ENCODE assay signal across 28 cellular contexts in genomic region chr16:27349276-27349675, GRCh38. TPM values are rescaled to one million over a fixed set of nuclear protein-coding genes. Genes with fewer than 3 reads are reported as not detected.
A peak's percentile ranks its signal among the peaks of the same experiment; 100 is the strongest.
DNase-seq lines count a peak whose midpoint lies in the region; ATAC-seq and TF ChIP-seq lines count a peak whose summit lies in the region.
"Had no signal": no experiment of that assay in that cellular context is flagged by ENCODE, and none has a peak within 500 bp of the region (broad histone marks: within the 10 kb centered on the region; RNA-seq: fewer than 3 reads in every experiment).

No MANE protein-coding gene starts in this region.

- H3K27ac Mint-ChIP-seq in activated CD4-positive, alpha-beta memory T cell treated with anti-CD3 and anti-CD28 coated beads for 36 hours = peak overlapping the region; percentile 39
- H3K27ac Mint-ChIP-seq in activated CD4-positive, alpha-beta memory T cell treated with anti-CD3 and anti-CD28 coated beads, Interleukin-2, amount 10 ng/mL, durations not matched to agents 7 days and 5 days = no peak overlapping the region
- peak overlapping the region; percentile 72 for H3K27ac Mint-ChIP-seq in CD4-positive, alpha-beta T cell
- H3K27ac Mint-ChIP-seq in T-helper 17 cell (peak overlapping the region; percentile 78), endodermal cell (peak overlapping the region; percentile 74), type B pancreatic cell (no peak overlapping the region), Caco-2 (ENCODE audit: unreplicated experiment) (no peak overlapping the region)

- peaks cover 3% of the 10 kb centered on the region for H3K4me1 Mint-ChIP-seq in activated CD4-positive, alpha-beta memory T cell treated with anti-CD3 and anti-CD28 coated beads for 36 hours (ENCODE audit: low read depth)
- peaks cover 18% of the 10 kb centered on the region for H3K4me1 Mint-ChIP-seq in activated CD4-positive, alpha-beta memory T cell treated with anti-CD3 and anti-CD28 coated beads, Interleukin-2, amount 10 ng/mL, durations not matched to agents 7 days and 5 days
- H3K4me1 Mint-ChIP-seq in CD4-positive, alpha-beta T cell (ENCODE audit: low read depth) = peaks cover 6% of the 10 kb centered on the region
- H3K4me1 Mint-ChIP-seq in T-helper 17 cell = peaks cover 9% of the 10 kb centered on the region
- H3K4me1 Mint-ChIP-seq in endodermal cell = peaks cover 10% of the 10 kb centered on the region
- no peaks in the 10 kb centered on the region for H3K4me1 Mint-ChIP-seq in type B pancreatic cell (ENCODE audit: unreplicated experiment)
- H3K4me1 Mint-ChIP-seq in Caco-2 (ENCODE audit: low read depth, unreplicated experiment) = no peaks in the 10 kb centered on the region

- no peak overlapping the region for H3K4me3 ChIP-seq in endodermal cell (ENCODE audit: low read length)
- no peak overlapping the region for H3K4me3 ChIP-seq in Caco-2 (ENCODE audit: low read depth, low read length)
- H3K4me3 ChIP-seq: cardiac muscle cell, coronary artery, MG63, ovary, Peyer's patch, smooth muscle cell, suprapubic skin had no signal

- CTCF ChIA-PET in activated CD4-positive, alpha-beta memory T cell treated with anti-CD3 and anti-CD28 coated beads for 36 hours (lab: Charles Lee) = interaction anchor here (0.6 to 1.6 kb wide), 3 partner anchors 66 to 169 kb away, joined by 3 to 4 read pairs (median 3); no protein-coding TSS in a partner anchor
- CTCF ChIA-PET in activated CD4-positive, alpha-beta memory T cell treated with anti-CD3 and anti-CD28 coated beads, Interleukin-2, amount 10 ng/mL, durations not matched to agents 7 days and 5 days (lab: Charles Lee) = interaction anchor here (0.9 to 2.1 kb wide), 2 partner anchors 12 to 114 kb away, joined by 6 to 8 read pairs; no protein-coding TSS in a partner anchor
- CTCF ChIA-PET in CD4-positive, alpha-beta T cell (lab: Charles Lee) = no interaction called here
- CTCF ChIA-PET in Caco-2 (lab: Charles Lee) = no interaction called here

- POLR2A ChIA-PET in activated CD4-positive, alpha-beta memory T cell treated with anti-CD3 and anti-CD28 coated beads for 36 hours (lab: Charles Lee) = interaction anchor here (1.2 kb wide), 1 partner anchor 30 kb away, joined by 3 read pairs; no protein-coding TSS in a partner anchor
- POLR2A ChIA-PET in activated CD4-positive, alpha-beta memory T cell treated with anti-CD3 and anti-CD28 coated beads, Interleukin-2, amount 10 ng/mL, durations not matched to agents 7 days and 5 days (lab: Charles Lee) = interaction anchor here (1.0 to 2.7 kb wide), 5 partner anchors 18 to 118 kb away, joined by 4 to 12 read pairs (median 6); no protein-coding TSS in a partner anchor
- POLR2A ChIA-PET in CD4-positive, alpha-beta T cell (lab: Charles Lee) = interaction anchor here (1.4 kb wide), 1 partner anchor 115 kb away, joined by 4 read pairs; no protein-coding TSS in a partner anchor
- POLR2A ChIA-PET in Caco-2 (lab: Charles Lee) = no interaction called here

- no peak for ATAC-seq in CD4-positive, alpha-beta T cell (ENCODE audit: poor library complexity)
- ATAC-seq in T-helper 17 cell (no peak), GM21825 (IDR thresholded peaks at IDR 0.05; ENCODE audit: unreplicated experiment) (no peak)
- ATAC-seq: esophagus mucosa had no signal

- no peaks in the 10 kb centered on the region for H3K27me3 ChIP-seq in CD4-positive, alpha-beta T cell (ENCODE audit: control insufficient read depth, insufficient read depth, low read length)
- no peaks in the 10 kb centered on the region for H3K27me3 ChIP-seq in endodermal cell (ENCODE audit: control insufficient read depth, insufficient read depth, low read length, poor library complexity, severe bottlenecking)
- H3K27me3 ChIP-seq in Caco-2 (replicated peaks; ENCODE audit: control insufficient read depth, insufficient read depth, low read length) = no peaks in the 10 kb centered on the region
- H3K27me3 ChIP-seq: BE2C, cardiac muscle cell, MG63, ovary, Peyer's patch, suprapubic skin had no signal

- H3K27me3 Mint-ChIP-seq in activated CD4-positive, alpha-beta memory T cell treated with anti-CD3 and anti-CD28 coated beads for 36 hours = no peaks in the 10 kb centered on the region
- no peaks in the 10 kb centered on the region for H3K27me3 Mint-ChIP-seq in activated CD4-positive, alpha-beta memory T cell treated with anti-CD3 and anti-CD28 coated beads, Interleukin-2, amount 10 ng/mL, durations not matched to agents 7 days and 5 days
- no peaks in the 10 kb centered on the region for H3K27me3 Mint-ChIP-seq in CD4-positive, alpha-beta T cell
- H3K27me3 Mint-ChIP-seq in T-helper 17 cell (no peaks in the 10 kb centered on the region), endodermal cell (ENCODE audit: insufficient read depth) (no peaks in the 10 kb centered on the region), type B pancreatic cell (no peaks in the 10 kb centered on the region), Caco-2 (ENCODE audit: insufficient read depth, unreplicated experiment) (no peaks in the 10 kb centered on the region)

- no peak for TF ChIP-seq CTCF in CD4-positive, alpha-beta T cell (IDR thresholded peaks at IDR 0.05)
- TF ChIP-seq CTCF in endodermal cell (conservative IDR thresholded peaks at IDR 0.05) (no peak), type B pancreatic cell (conservative IDR thresholded peaks at IDR 0.05) (no peak), Caco-2 (IDR thresholded peaks at IDR 0.05; ENCODE audit: insufficient read depth in 1 of 2, low read depth in 1 of 2, low read length in 1 of 2, severe bottlenecking in 1 of 2, unreplicated experiment in 1 of 2) (no peak)

- peak overlapping the region; percentile 22 for H3K27ac ChIP-seq in CD4-positive, alpha-beta T cell (ENCODE audit: low read depth, low read length)
- H3K27ac ChIP-seq in endodermal cell (ENCODE audit: low read depth, low read length) = no peak overlapping the region
- H3K27ac ChIP-seq: cardiac muscle cell, coronary artery, ovary, Peyer's patch, suprapubic skin had no signal

- H3K9ac ChIP-seq in endodermal cell (ENCODE audit: extremely low read depth, low read length, poor library complexity, severe bottlenecking) = no peak overlapping the region

- H3K9me3 Mint-ChIP-seq in activated CD4-positive, alpha-beta memory T cell treated with anti-CD3 and anti-CD28 coated beads for 36 hours = no peaks in the 10 kb centered on the region
- H3K9me3 Mint-ChIP-seq in activated CD4-positive, alpha-beta memory T cell treated with anti-CD3 and anti-CD28 coated beads, Interleukin-2, amount 10 ng/mL, durations not matched to agents 7 days and 5 days = no peaks in the 10 kb centered on the region
- no peaks in the 10 kb centered on the region for H3K9me3 Mint-ChIP-seq in CD4-positive, alpha-beta T cell
- H3K9me3 Mint-ChIP-seq in endodermal cell = peaks cover 7% of the 10 kb centered on the region
- H3K9me3 Mint-ChIP-seq in type B pancreatic cell = no peaks in the 10 kb centered on the region
- no peaks in the 10 kb centered on the region for H3K9me3 Mint-ChIP-seq in Caco-2 (ENCODE audit: unreplicated experiment)
- H3K9me3 Mint-ChIP-seq: nephron progenitor cell had no signal

- WGBS in endodermal cell (ENCODE audit: insufficient coverage in 1 of 2, insufficient read length in 1 of 2), 2 experiments = 92 to 94% methylated on average over 3 of the region's 3 CpGs

- BruUV-seq in Caco-2 (replicated peaks; lab: Mats Ljungman, UMichigan) = no TSS peak

- no peak overlapping the region for H3K4me3 Mint-ChIP-seq in activated CD4-positive, alpha-beta memory T cell treated with anti-CD3 and anti-CD28 coated beads for 36 hours
- H3K4me3 Mint-ChIP-seq in activated CD4-positive, alpha-beta memory T cell treated with anti-CD3 and anti-CD28 coated beads, Interleukin-2, amount 10 ng/mL, durations not matched to agents 7 days and 5 days = no peak overlapping the region
- H3K4me3 Mint-ChIP-seq in CD4-positive, alpha-beta T cell = no peak overlapping the region
- H3K4me3 Mint-ChIP-seq in T-helper 17 cell = no peak overlapping the region
- no peak overlapping the region for H3K4me3 Mint-ChIP-seq in endodermal cell
- no peak overlapping the region for H3K4me3 Mint-ChIP-seq in type B pancreatic cell
- H3K4me3 Mint-ChIP-seq in Caco-2 (ENCODE audit: unreplicated experiment) = no peak overlapping the region
- H3K4me3 Mint-ChIP-seq: nephron progenitor cell had no signal

- no peak for DNase-seq in activated CD4-positive, alpha-beta memory T cell treated with anti-CD3 and anti-CD28 coated beads for 36 hours
- DNase-seq in activated CD4-positive, alpha-beta memory T cell treated with anti-CD3 and anti-CD28 coated beads, Interleukin-2, amount 10 ng/mL, durations not matched to agents 7 days and 5 days = no peak
- DNase-seq in CD4-positive, alpha-beta T cell = no peak
- DNase-seq in T-helper 17 cell = no peak
- no peak for DNase-seq in endodermal cell
- DNase-seq in type B pancreatic cell (ENCODE audit: extremely low spot score, unreplicated experiment) = no peak
- DNase-seq in Caco-2 = no peak
- DNase-seq: activated CD4-positive, alpha-beta T cell treated with anti-CD3 and anti-CD28 coated beads for 1 hour; activated CD8-positive, alpha-beta memory T cell treated with anti-CD3 and anti-CD28 coated beads, Interleukin-2, amount 50 U/mL, for 4 hours; aorta; BE2C; foreskin fibroblast; head of caudate nucleus; KG1; MG63; NCI-H2029; NCI-H69; nephron progenitor cell; ovary; Peyer's patch; SHP77 treated with DMSO at 0.1 percent for 48 hours; stimulated activated CD4-positive, alpha-beta T cell treated with anti-CD3 and anti-CD28 coated beads, Interleukin-1b, Interleukin-23, amount 100 ng/mL, for 48 hours had no signal

- H3K36me3 Mint-ChIP-seq in activated CD4-positive, alpha-beta memory T cell treated with anti-CD3 and anti-CD28 coated beads for 36 hours = peaks cover 82% of the 10 kb centered on the region
- peaks cover 92% of the 10 kb centered on the region for H3K36me3 Mint-ChIP-seq in activated CD4-positive, alpha-beta memory T cell treated with anti-CD3 and anti-CD28 coated beads, Interleukin-2, amount 10 ng/mL, durations not matched to agents 7 days and 5 days (ENCODE audit: low read depth)
- peaks cover 93% of the 10 kb centered on the region for H3K36me3 Mint-ChIP-seq in CD4-positive, alpha-beta T cell (ENCODE audit: low read depth)
- H3K36me3 Mint-ChIP-seq in T-helper 17 cell (ENCODE audit: low read depth) (peaks cover 9% of the 10 kb centered on the region), endodermal cell (ENCODE audit: low read depth) (peaks cover 75% of the 10 kb centered on the region), type B pancreatic cell (peaks cover 8% of the 10 kb centered on the region), Caco-2 (ENCODE audit: insufficient read depth, unreplicated experiment) (peaks cover 18% of the 10 kb centered on the region)

- intact Hi-C loops in activated CD4-positive, alpha-beta memory T cell treated with anti-CD3 and anti-CD28 coated beads for 36 hours (cut with micrococcal nuclease) = no loop called here
- intact Hi-C loops in CD4-positive, alpha-beta T cell (cut with DNase I, micrococcal nuclease) = no loop called here
- intact Hi-C loops in Caco-2 (cut with micrococcal nuclease; ENCODE audit: unreplicated experiment) = no loop called here

- H3K9me3 ChIP-seq in CD4-positive, alpha-beta T cell (ENCODE audit: control insufficient read depth, low read length) = no peaks in the 10 kb centered on the region
- H3K9me3 ChIP-seq in T-helper 17 cell (ENCODE audit: control insufficient read depth, low read length, poor library complexity, severe bottlenecking) (no peaks in the 10 kb centered on the region), endodermal cell (ENCODE audit: control insufficient read depth, low read length) (peaks cover 10% of the 10 kb centered on the region), Caco-2 (no peaks in the 10 kb centered on the region)
- H3K9me3 ChIP-seq: BE2C, ovary, Peyer's patch, suprapubic skin had no signal

- peaks cover 33% of the 10 kb centered on the region for H3K36me3 ChIP-seq in endodermal cell (ENCODE audit: control insufficient read depth, insufficient read depth, low read length)
- peaks cover 8% of the 10 kb centered on the region for H3K36me3 ChIP-seq in Caco-2 (ENCODE audit: control insufficient read depth, insufficient read depth, low read length)
- H3K36me3 ChIP-seq: BE2C, ovary had no signal

- H3K4me1 ChIP-seq in endodermal cell (ENCODE audit: control insufficient read depth, insufficient read depth, low read length) = no peaks in the 10 kb centered on the region
- H3K4me1 ChIP-seq in Caco-2 = no peaks in the 10 kb centered on the region
- H3K4me1 ChIP-seq: BE2C, Peyer's patch, suprapubic skin had no signal

RNA-seq across cellular contexts. Expression of gene IL4R, which starts 35.5 kb away (rescaled TPM):
- total RNA-seq in activated CD4-positive, alpha-beta memory T cell treated with anti-CD3 and anti-CD28 coated beads for 36 hours = 100 to 1,000 TPM; 146 to 153 TPM
- total RNA-seq in activated CD4-positive, alpha-beta memory T cell treated with anti-CD3 and anti-CD28 coated beads, Interleukin-2, amount 10 ng/mL, durations not matched to agents 7 days and 5 days = 100 to 1,000 TPM; 257 to 268 TPM
- 100 to 1,000 TPM; 145 to 147 TPM for total RNA-seq in CD4-positive, alpha-beta T cell
- 100 to 1,000 TPM; 156 to 173 TPM for total RNA-seq in T-helper 17 cell
- 10 to 100 TPM; 30.6 to 31.6 TPM for total RNA-seq in endodermal cell
- 8.0 TPM for polyA plus RNA-seq in endodermal cell (2013, experiment 1 of 2)
- polyA plus RNA-seq in endodermal cell (2013, experiment 2 of 2) = 7.6 TPM
- 12.3 and 22.1 TPM in 2 replicates for total RNA-seq in type B pancreatic cell (ENCODE audit: low replicate concordance)
- 32.6 and 34.4 TPM in 2 replicates for total RNA-seq in Caco-2 (2022)

RNA-seq across cellular contexts. Expression of gene IL21R, which starts 52.7 kb away (rescaled TPM):
- total RNA-seq in activated CD4-positive, alpha-beta memory T cell treated with anti-CD3 and anti-CD28 coated beads for 36 hours = 10 to 100 TPM; 55.0 to 55.9 TPM
- 10 to 100 TPM; 29.2 to 29.5 TPM for total RNA-seq in activated CD4-positive, alpha-beta memory T cell treated with anti-CD3 and anti-CD28 coated beads, Interleukin-2, amount 10 ng/mL, durations not matched to agents 7 days and 5 days
- 10 to 100 TPM; 34.5 to 34.8 TPM for total RNA-seq in CD4-positive, alpha-beta T cell
- total RNA-seq in T-helper 17 cell (10 to 100 TPM; 17.6 to 26.4 TPM), endodermal cell (under 1 TPM in 1 of 2 donors, not detected in 1; 0.18 TPM), type B pancreatic cell (ENCODE audit: low replicate concordance) (0.29 TPM in 1 of 2 replicates, not detected in the other), Caco-2 (2022) (0.07 and 0.12 TPM in 2 replicates)
- 0.57 TPM for polyA plus RNA-seq in endodermal cell (2013, experiment 1 of 2)
- 0.17 TPM for polyA plus RNA-seq in endodermal cell (2013, experiment 2 of 2)
- total RNA-seq: cardiac muscle cell, smooth muscle cell had no signal
- polyA plus RNA-seq: cardiac muscle cell, smooth muscle cell had no signal

Comparison
In these comparisons a context has a peak if more than half of its experiments do, and no peak if none do; other contexts are left out.
1. H3K27ac Mint-ChIP-seq: peak in activated CD4-positive, alpha-beta memory T cell treated with anti-CD3 and anti-CD28 coated beads for 36 hours (single experiment), CD4-positive, alpha-beta T cell (single experiment), T-helper 17 cell (single experiment) and endodermal cell (single experiment); none in activated CD4-positive, alpha-beta memory T cell treated with anti-CD3 and anti-CD28 coated beads, Interleukin-2, amount 10 ng/mL, durations not matched to agents 7 days and 5 days (single experiment), type B pancreatic cell (single experiment) and Caco-2 (single experiment).
2. RNA of gene IL21R, which starts 52.7 kb away (total RNA-seq): 55.0 to 55.9 TPM in activated CD4-positive, alpha-beta memory T cell treated with anti-CD3 and anti-CD28 coated beads for 36 hours, 34.5 to 34.8 TPM in CD4-positive, alpha-beta T cell, 29.2 to 29.5 TPM in activated CD4-positive, alpha-beta memory T cell treated with anti-CD3 and anti-CD28 coated beads, Interleukin-2, amount 10 ng/mL, durations not matched to agents 7 days and 5 days and 17.6 to 26.4 TPM in T-helper 17 cell; 0.29 TPM in type B pancreatic cell, 0.18 TPM in endodermal cell and 0.07 to 0.12 TPM in Caco-2; every median in the first group is over 10 times any median in the second.
3. CTCF ChIA-PET loops: an anchor here in activated CD4-positive, alpha-beta memory T cell treated with anti-CD3 and anti-CD28 coated beads for 36 hours (0.6 to 1.6 kb wide) and activated CD4-positive, alpha-beta memory T cell treated with anti-CD3 and anti-CD28 coated beads, Interleukin-2, amount 10 ng/mL, durations not matched to agents 7 days and 5 days (0.9 to 2.1 kb wide); none called in CD4-positive, alpha-beta T cell and Caco-2.